13 cellular contexts compared by ENCODE assay signal in the genomic region with DNA sequence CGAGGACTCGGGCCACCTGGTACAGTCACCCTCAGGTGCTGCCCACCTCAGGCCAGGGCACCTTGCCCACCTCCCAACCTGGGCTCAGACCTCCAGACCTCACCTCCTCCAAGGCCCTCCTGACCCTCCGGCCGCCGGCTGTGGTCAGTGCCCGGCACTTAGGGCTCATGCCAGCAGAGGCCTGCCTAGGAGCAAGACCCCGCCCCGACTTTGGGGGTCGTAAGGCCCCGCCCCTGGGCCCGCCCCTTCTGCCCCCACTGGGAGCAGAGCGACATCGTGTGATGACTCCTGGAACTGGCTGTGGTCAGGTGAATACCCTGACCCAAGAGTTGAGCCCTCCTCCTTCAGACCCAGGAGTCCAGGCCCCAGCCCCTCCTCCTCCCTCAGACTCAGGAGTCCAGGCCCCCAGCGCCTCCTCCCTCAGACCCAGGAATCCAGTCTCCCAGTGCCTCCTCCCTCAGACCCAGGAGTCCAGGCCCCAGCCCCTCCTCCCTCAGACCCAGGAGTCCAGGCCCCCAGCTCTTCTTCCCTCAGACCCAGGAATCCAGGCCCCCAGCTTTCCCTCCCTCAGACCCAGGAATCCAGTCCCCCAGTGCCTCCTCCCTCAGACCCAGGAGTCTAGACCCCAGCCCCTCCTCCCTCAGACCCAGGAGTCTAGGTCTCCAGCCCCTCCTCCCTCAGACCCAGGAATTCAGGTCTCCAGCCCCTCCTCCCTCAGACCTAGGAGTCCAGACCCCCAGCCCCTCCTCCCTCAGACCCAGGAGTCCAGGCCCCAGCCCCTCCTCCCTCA.
DNase-seq lines count a peak whose midpoint lies in the region; ATAC-seq and TF ChIP-seq lines count a peak whose summit lies in the region.
"Had no signal": no experiment of that assay in that cellular context is flagged by ENCODE, and none has a peak within 500 bp of the region (broad histone marks: within the 10 kb centered on the region; RNA-seq: fewer than 3 reads in every experiment).

Gene SBK2, minus strand, starts transcription at position 183 of the 790 bp plus-strand sequence. CDS start 839 bp downstream, outside the sequence.

- POLR2A ChIA-PET in AG04449 (lab: Yijun Ruan, JAX) (interaction anchor here (0.5 kb wide), 1 partner anchor 38 kb away, joined by 6 read pairs; no protein-coding TSS in a partner anchor), HEK293T (lab: Yijun Ruan, JAX) (no interaction called here)

- TF ChIP-seq CTCF in AG04449 (IDR thresholded peaks at IDR 0.05; ENCODE audit: insufficient read depth, low read length, missing control alignments) (peak; percentile 0), astrocyte of the spinal cord (IDR thresholded peaks at IDR 0.05; ENCODE audit: low read depth, low read length) (peak; percentile 18)

- DNase-seq in AG04449 (ENCODE audit: low read depth, low spot score) (no peak), HEK293T (ENCODE audit: extremely low spot score) (peak; percentile 53), astrocyte of the spinal cord (ENCODE audit: low read depth, low spot score) (no peak), iPS-NIHi11 (ENCODE audit: low spot score) (peak; percentile 95), NCI-H1694 treated with DMSO at 0.1 percent for 48 hours (lab: John Stamatoyannopoulos, UW) (no peak)
- DNase-seq: activated T-cell treated with anti-CD3 and anti-CD28 coated beads, Interleukin-2, amount 50 U/mL, for 4 hours; CD4-positive, CD25-positive, alpha-beta regulatory T cell; naive thymus-derived CD8-positive, alpha-beta T cell; NCI-H774; stomach had no signal

- CTCF ChIA-PET in AG04449 (lab: Yijun Ruan, JAX) (no interaction called here), HEK293T (lab: Yijun Ruan, JAX) (no interaction called here)

- ATAC-seq in GM21390 (IDR thresholded peaks at IDR 0.05; ENCODE audit: unreplicated experiment) (no peak), GM21619 (IDR thresholded peaks at IDR 0.05; ENCODE audit: unreplicated experiment) (no peak), GM18861 (IDR thresholded peaks at IDR 0.05; ENCODE audit: unreplicated experiment) (no peak)
- ATAC-seq: activated T-cell treated with anti-CD3 and anti-CD28 coated beads, Interleukin-2, amount 50 U/mL, for 4 hours; naive thymus-derived CD8-positive, alpha-beta T cell had no signal

- in situ Hi-C loops in astrocyte of the spinal cord (cut with HindIII; ENCODE audit: low sequenced_read_pairs): no loop called here

- no peak within 1 kb of the TSS for H3K4me3 ChIP-seq in AG04449 (ENCODE audit: low read depth, low read length)
- H3K4me3 ChIP-seq in astrocyte of the spinal cord (ENCODE audit: low read depth, low read length): no peak within 1 kb of the TSS
- H3K4me3 ChIP-seq: stomach had no signal

TF ChIP-seq in HEK293T, 16 proteins besides CTCF, POLR2A, EP300 and RAD21:
- TF ChIP-seq ARNT (IDR thresholded peaks at IDR 0.05) (no peak), NFRKB (IDR thresholded peaks at IDR 0.05) (no peak), BHLHE40 (IDR thresholded peaks at IDR 0.05; ENCODE audit: borderline replicate concordance) (no peak), TARDBP (IDR thresholded peaks at IDR 0.05) (no peak), SUZ12 (IDR thresholded peaks at IDR 0.05) (no peak), FOXA1 (IDR thresholded peaks at IDR 0.05) (no peak), LEF1 (IDR thresholded peaks at IDR 0.05; ENCODE audit: borderline replicate concordance) (no peak), PKNOX1 (IDR thresholded peaks at IDR 0.05) (no peak), ELF4 (IDR thresholded peaks at IDR 0.05) (no peak)

Comparison
In these comparisons a context has a peak if more than half of its experiments do, and no peak if none do; other contexts are left out.
1. DNase-seq: peak in HEK293T (single experiment) and iPS-NIHi11 (single experiment); none in AG04449 (single experiment), astrocyte of the spinal cord (single experiment) and NCI-H1694 treated with DMSO at 0.1 percent for 48 hours (single experiment).